ENCODE assay signal across 29 cellular contexts in genomic region chr21:36893581-36893980, GRCh38.
"Had no signal": no experiment of that assay in that cellular context is flagged by ENCODE, and none has a peak within 500 bp of the region (broad histone marks: within the 10 kb centered on the region; RNA-seq: fewer than 3 reads in every experiment).

No MANE protein-coding gene starts in this region.

- H3K27me3 Mint-ChIP-seq: activated CD4-positive, alpha-beta memory T cell treated with anti-CD3 and anti-CD28 coated beads, Interleukin-2, amount 10 ng/mL, durations not matched to agents 7 days and 5 days; activated CD4-positive, alpha-beta T cell treated with anti-CD3 and anti-CD28 coated beads, Interleukin-2, amount 10 ng/mL, durations not matched to agents 7 days and 5 days; activated naive CD4-positive, alpha-beta T cell treated with anti-CD3 and anti-CD28 coated beads, Interleukin-2, amount 10 ng/mL, durations not matched to agents 7 days and 5 days; activated naive CD8-positive, alpha-beta T cell treated with anti-CD3 and anti-CD28 coated beads, Interleukin-2, amount 10 ng/mL, durations not matched to agents 7 days and 5 days; activated T-cell treated with anti-CD3 and anti-CD28 coated beads, Interleukin-2, amount 50 U/mL, for 24 hours; brain had no signal

- H3K4me3 ChIP-seq: ascending aorta, breast epithelium, cardiac muscle cell, colonic mucosa, gastrocnemius medialis, heart left ventricle had no signal

- H3K27ac ChIP-seq: ascending aorta, breast epithelium, cardiac muscle cell, colonic mucosa, foreskin keratinocyte, gastrocnemius medialis, heart left ventricle had no signal

- H3K36me3 ChIP-seq: breast epithelium, cardiac muscle cell, colonic mucosa had no signal

- H3K27ac Mint-ChIP-seq: activated CD4-positive, alpha-beta memory T cell treated with anti-CD3 and anti-CD28 coated beads, Interleukin-2, amount 10 ng/mL, durations not matched to agents 7 days and 5 days; activated CD4-positive, alpha-beta T cell treated with anti-CD3 and anti-CD28 coated beads, Interleukin-2, amount 10 ng/mL, durations not matched to agents 7 days and 5 days; activated naive CD4-positive, alpha-beta T cell treated with anti-CD3 and anti-CD28 coated beads, Interleukin-2, amount 10 ng/mL, durations not matched to agents 7 days and 5 days; activated naive CD8-positive, alpha-beta T cell treated with anti-CD3 and anti-CD28 coated beads, Interleukin-2, amount 10 ng/mL, durations not matched to agents 7 days and 5 days; activated T-cell treated with anti-CD3 and anti-CD28 coated beads, Interleukin-2, amount 50 U/mL, for 24 hours; activated T-cell treated with anti-CD3 and anti-CD28 coated beads, Interleukin-2, amount 50 U/mL, for 72 hours; brain had no signal

- H3K27me3 ChIP-seq: ascending aorta, breast epithelium, cardiac muscle cell, colonic mucosa, foreskin keratinocyte, gastrocnemius medialis, heart left ventricle had no signal

- DNase-seq: activated CD4-positive, alpha-beta memory T cell treated with anti-CD3 and anti-CD28 coated beads, Interleukin-2, amount 10 ng/mL, durations not matched to agents 7 days and 5 days; activated CD4-positive, alpha-beta T cell treated with anti-CD3 and anti-CD28 coated beads for 4 hours; activated CD4-positive, alpha-beta T cell treated with anti-CD3 and anti-CD28 coated beads, Interleukin-2, amount 10 ng/mL, durations not matched to agents 7 days and 5 days; activated CD4-positive, alpha-beta T cell treated with anti-CD3 and anti-CD28 coated beads, Interleukin-2, amount 50 U/mL, for 4 hours; activated CD4-positive, CD25-positive, alpha-beta regulatory T cell; activated CD4-positive, CD25-positive, alpha-beta regulatory T cell treated with anti-CD3 and anti-CD28 coated beads, Interleukin-2, amount 50 U/mL, for 72 hours; activated CD8-positive, alpha-beta memory T cell treated with anti-CD3 and anti-CD28 coated beads, Interleukin-2, amount 50 U/mL, for 48 hours; activated gamma-delta T cell; activated naive CD4-positive, alpha-beta T cell; activated naive CD4-positive, alpha-beta T cell treated with anti-CD3 and anti-CD28 coated beads, Interleukin-2, amount 10 ng/mL, durations not matched to agents 7 days and 5 days; activated naive CD8-positive, alpha-beta T cell treated with anti-CD3 and anti-CD28 coated beads, Interleukin-2, amount 10 ng/mL, durations not matched to agents 7 days and 5 days; activated T-cell treated with anti-CD3 and anti-CD28 coated beads for 4 hours; activated T-cell treated with anti-CD3 and anti-CD28 coated beads, Interleukin-2, amount 50 U/mL, for 24 hours; activated T-cell treated with anti-CD3 and anti-CD28 coated beads, Interleukin-2, amount 50 U/mL, for 72 hours; central memory CD4-positive, alpha-beta T cell; cerebellar nuclear complex; colonic mucosa; effector CD8-positive, alpha-beta T cell; foreskin keratinocyte; gastrocnemius medialis; glutamatergic neuron; heart left ventricle; T-helper 2 cell had no signal

- ATAC-seq: activated naive CD4-positive, alpha-beta T cell treated with anti-CD3 and anti-CD28 coated beads, Interleukin-2, amount 50 U/mL, for 72 hours; activated T-cell treated with anti-CD3 and anti-CD28 coated beads, Interleukin-2, amount 50 U/mL, for 72 hours; esophagus mucosa; foreskin keratinocyte; gastrocnemius medialis; heart left ventricle had no signal

- H3K9me3 Mint-ChIP-seq: activated CD4-positive, alpha-beta memory T cell treated with anti-CD3 and anti-CD28 coated beads, Interleukin-2, amount 10 ng/mL, durations not matched to agents 7 days and 5 days; activated CD4-positive, alpha-beta T cell treated with anti-CD3 and anti-CD28 coated beads, Interleukin-2, amount 10 ng/mL, durations not matched to agents 7 days and 5 days; activated naive CD4-positive, alpha-beta T cell treated with anti-CD3 and anti-CD28 coated beads, Interleukin-2, amount 10 ng/mL, durations not matched to agents 7 days and 5 days; activated naive CD4-positive, alpha-beta T cell treated with anti-CD3 and anti-CD28 coated beads, Interleukin-2, amount 50 U/mL, for 72 hours; activated naive CD8-positive, alpha-beta T cell treated with anti-CD3 and anti-CD28 coated beads, Interleukin-2, amount 10 ng/mL, durations not matched to agents 7 days and 5 days; activated T-cell treated with anti-CD3 and anti-CD28 coated beads, Interleukin-2, amount 50 U/mL, for 24 hours; activated T-cell treated with anti-CD3 and anti-CD28 coated beads, Interleukin-2, amount 50 U/mL, for 72 hours had no signal

- H3K4me1 ChIP-seq: ascending aorta, breast epithelium, colonic mucosa, foreskin keratinocyte had no signal

- H3K9me3 ChIP-seq: ascending aorta, breast epithelium, colonic mucosa, gastrocnemius medialis, heart left ventricle had no signal

- H3K4me1 Mint-ChIP-seq: activated CD4-positive, alpha-beta memory T cell treated with anti-CD3 and anti-CD28 coated beads, Interleukin-2, amount 10 ng/mL, durations not matched to agents 7 days and 5 days; activated CD4-positive, alpha-beta T cell treated with anti-CD3 and anti-CD28 coated beads, Interleukin-2, amount 10 ng/mL, durations not matched to agents 7 days and 5 days; activated naive CD4-positive, alpha-beta T cell treated with anti-CD3 and anti-CD28 coated beads, Interleukin-2, amount 10 ng/mL, durations not matched to agents 7 days and 5 days; activated naive CD8-positive, alpha-beta T cell treated with anti-CD3 and anti-CD28 coated beads, Interleukin-2, amount 10 ng/mL, durations not matched to agents 7 days and 5 days had no signal

- H3K4me3 Mint-ChIP-seq: activated CD4-positive, alpha-beta memory T cell treated with anti-CD3 and anti-CD28 coated beads, Interleukin-2, amount 10 ng/mL, durations not matched to agents 7 days and 5 days; activated CD4-positive, alpha-beta T cell treated with anti-CD3 and anti-CD28 coated beads, Interleukin-2, amount 10 ng/mL, durations not matched to agents 7 days and 5 days; activated naive CD4-positive, alpha-beta T cell treated with anti-CD3 and anti-CD28 coated beads, Interleukin-2, amount 10 ng/mL, durations not matched to agents 7 days and 5 days; activated naive CD8-positive, alpha-beta T cell treated with anti-CD3 and anti-CD28 coated beads, Interleukin-2, amount 10 ng/mL, durations not matched to agents 7 days and 5 days; activated T-cell treated with anti-CD3 and anti-CD28 coated beads, Interleukin-2, amount 50 U/mL, for 24 hours; activated T-cell treated with anti-CD3 and anti-CD28 coated beads, Interleukin-2, amount 50 U/mL, for 72 hours; brain had no signal
